In genomic region chr19:7391218-7391670, GRCh38 we compare ENCODE assay signal across 11 cellular contexts. TPM values are rescaled to one million over a fixed set of nuclear protein-coding genes. Genes with fewer than 3 reads are reported as not detected.
DNase-seq lines count a peak whose midpoint lies in the region; ATAC-seq and TF ChIP-seq lines count a peak whose summit lies in the region.
"Had no signal": no experiment of that assay in that cellular context is flagged by ENCODE, and none has a peak within 500 bp of the region (broad histone marks: within the 10 kb centered on the region; RNA-seq: fewer than 3 reads in every experiment).

No MANE protein-coding gene starts in this region.

- 77 to 79% methylated on average over 11 to 14 of the region's 14 CpGs for WGBS in endodermal cell (ENCODE audit: insufficient coverage in 1 of 2, insufficient read length in 1 of 2), 2 experiments

- no peaks in the 10 kb centered on the region for H3K9me3 Mint-ChIP-seq in endodermal cell
- H3K9me3 Mint-ChIP-seq in activated CD8-positive, alpha-beta T cell treated with anti-CD3 and anti-CD28 coated beads for 36 hours, result no peaks in the 10 kb centered on the region
- H3K9me3 Mint-ChIP-seq: T-helper 1 cell treated with Interleukin-12 subunit alpha and Interleukin-12 subunit beta and Interleukin-4 antibody, amounts not matched to agents 30 μg/mL and 1 μg/mL, for 36 hours had no signal

- peaks cover 3% of the 10 kb centered on the region for H3K36me3 Mint-ChIP-seq in endodermal cell (ENCODE audit: low read depth)
- H3K36me3 Mint-ChIP-seq in activated CD8-positive, alpha-beta T cell treated with anti-CD3 and anti-CD28 coated beads for 36 hours (ENCODE audit: low read depth), result peaks cover 7% of the 10 kb centered on the region

- H3K27me3 ChIP-seq in MG63 (no peaks in the 10 kb centered on the region), endodermal cell (ENCODE audit: control insufficient read depth, insufficient read depth, low read length, poor library complexity, severe bottlenecking) (no peaks in the 10 kb centered on the region)

- H3K27ac Mint-ChIP-seq in endodermal cell, result peak overlapping the region; percentile 72
- no peak overlapping the region for H3K27ac Mint-ChIP-seq in activated CD8-positive, alpha-beta T cell treated with anti-CD3 and anti-CD28 coated beads for 36 hours
- H3K27ac Mint-ChIP-seq: T-helper 1 cell treated with Interleukin-12 subunit alpha and Interleukin-12 subunit beta and Interleukin-4 antibody, amounts not matched to agents 30 μg/mL and 1 μg/mL, for 36 hours had no signal

- no peaks in the 10 kb centered on the region for H3K4me1 ChIP-seq in endodermal cell (ENCODE audit: control insufficient read depth, insufficient read depth, low read length)

- H3K4me3 ChIP-seq in MG63, result no peak overlapping the region
- no peak overlapping the region for H3K4me3 ChIP-seq in endodermal cell (ENCODE audit: low read length)
- H3K4me3 ChIP-seq in coronary artery, result no peak overlapping the region

- intact Hi-C loops in activated CD8-positive, alpha-beta T cell treated with anti-CD3 and anti-CD28 coated beads for 36 hours (cut with micrococcal nuclease), result no loop called here

- no peak overlapping the region for H3K9ac ChIP-seq in endodermal cell (ENCODE audit: extremely low read depth, low read length, poor library complexity, severe bottlenecking)

- TF ChIP-seq CTCF in endodermal cell (conservative IDR thresholded peaks at IDR 0.05), result no peak
- TF ChIP-seq CTCF in coronary artery (IDR thresholded peaks at IDR 0.05), result no peak
- no peak for TF ChIP-seq CTCF in activated CD8-positive, alpha-beta T cell treated with anti-CD3 and anti-CD28 coated beads for 36 hours (IDR thresholded peaks at IDR 0.05)

- H3K9me3 ChIP-seq in MG63 (no peaks in the 10 kb centered on the region), endodermal cell (ENCODE audit: control insufficient read depth, low read length) (no peaks in the 10 kb centered on the region)

- no peak overlapping the region for H3K4me3 Mint-ChIP-seq in endodermal cell
- no peak overlapping the region for H3K4me3 Mint-ChIP-seq in activated CD8-positive, alpha-beta T cell treated with anti-CD3 and anti-CD28 coated beads for 36 hours
- H3K4me3 Mint-ChIP-seq: T-helper 1 cell treated with Interleukin-12 subunit alpha and Interleukin-12 subunit beta and Interleukin-4 antibody, amounts not matched to agents 30 μg/mL and 1 μg/mL, for 36 hours had no signal

- CTCF ChIA-PET in activated CD8-positive, alpha-beta T cell treated with anti-CD3 and anti-CD28 coated beads for 36 hours (lab: Charles Lee), result no interaction called here

- no peaks in the 10 kb centered on the region for H3K36me3 ChIP-seq in MG63
- no peaks in the 10 kb centered on the region for H3K36me3 ChIP-seq in endodermal cell (ENCODE audit: control insufficient read depth, insufficient read depth, low read length)

- DNase-seq in EH (ENCODE audit: low read depth) (peak; percentile 69), MG63 (peak; percentile 66), endodermal cell (no peak), non-pigmented ciliary epithelial cell (ENCODE audit: low read depth) (peak; percentile 73), coronary artery (ENCODE audit: low spot score) (no peak), NCI-H345 (lab: John Stamatoyannopoulos, UW) (no peak), cerebellar nuclear complex (lab: John Stamatoyannopoulos, UW) (no peak)
- no peak for DNase-seq in activated CD8-positive, alpha-beta T cell treated with anti-CD3 and anti-CD28 coated beads for 36 hours
- DNase-seq: activated T-cell treated with anti-CD3 and anti-CD28 coated beads, Interleukin-2, amount 50 U/mL, for 1 hour; NCI-H510A had no signal

- H3K27ac ChIP-seq in endodermal cell (ENCODE audit: low read depth, low read length), result no peak overlapping the region
- H3K27ac ChIP-seq in coronary artery, result no peak overlapping the region

- POLR2A ChIA-PET in activated CD8-positive, alpha-beta T cell treated with anti-CD3 and anti-CD28 coated beads for 36 hours (lab: Charles Lee), result no interaction called here

- peaks cover 15% of the 10 kb centered on the region for H3K4me1 Mint-ChIP-seq in endodermal cell
- H3K4me1 Mint-ChIP-seq in activated CD8-positive, alpha-beta T cell treated with anti-CD3 and anti-CD28 coated beads for 36 hours (ENCODE audit: low read depth), result peaks cover 33% of the 10 kb centered on the region

- no peak for ATAC-seq in activated CD8-positive, alpha-beta T cell treated with anti-CD3 and anti-CD28 coated beads for 36 hours

- no peaks in the 10 kb centered on the region for H3K27me3 Mint-ChIP-seq in endodermal cell (ENCODE audit: insufficient read depth)
- H3K27me3 Mint-ChIP-seq in activated CD8-positive, alpha-beta T cell treated with anti-CD3 and anti-CD28 coated beads for 36 hours, result no peaks in the 10 kb centered on the region

RNA-seq across cellular contexts. Expression of gene ARHGEF18, which starts 42.5 kb away (rescaled TPM):
- 27.0 and 39.0 TPM in 2 replicates for total RNA-seq in MG63 (2014; rRNA removed; shearing (Covaris generic); ENCODE audit: low replicate concordance)
- 10 to 100 TPM; 51.7 to 53.3 TPM for total RNA-seq in endodermal cell
- polyA plus RNA-seq in endodermal cell (2013, experiment 1 of 2), result 22.5 TPM
- polyA plus RNA-seq in endodermal cell (2013, experiment 2 of 2), result 22.4 TPM
- total RNA-seq in activated CD8-positive, alpha-beta T cell treated with anti-CD3 and anti-CD28 coated beads for 36 hours, result 10 to 100 TPM; 25.9 to 36.4 TPM

Comparison
In these comparisons a context has a peak if more than half of its experiments do, and no peak if none do; other contexts are left out.
1. DNase-seq: peak in EH (single experiment), MG63 (single experiment) and non-pigmented ciliary epithelial cell (single experiment); none in endodermal cell (single experiment), coronary artery (single experiment), NCI-H345 (single experiment), activated CD8-positive, alpha-beta T cell treated with anti-CD3 and anti-CD28 coated beads for 36 hours (single experiment) and cerebellar nuclear complex (0 of 2).